ENCODE assay signal across 13 cellular contexts in genomic region chr10:43224321-43224720, GRCh38. TPM values are rescaled to one million over a fixed set of nuclear protein-coding genes. Genes with fewer than 3 reads are reported as not detected.
DNase-seq lines count a peak whose midpoint lies in the region; ATAC-seq and TF ChIP-seq lines count a peak whose summit lies in the region.
"Had no signal": no experiment of that assay in that cellular context is flagged by ENCODE, and none has a peak within 500 bp of the region (broad histone marks: within the 10 kb centered on the region; RNA-seq: fewer than 3 reads in every experiment).

No MANE protein-coding gene starts in this region.

- H3K27ac Mint-ChIP-seq in immature natural killer cell (peak overlapping the region in 5 of 6 donors; percentile 3 to 88 (median 25)), nephron (peak overlapping the region in 2 of 3 experiments; percentile 41 to 54)
- no peak overlapping the region for H3K27ac Mint-ChIP-seq in activated naive CD8-positive, alpha-beta T cell treated with anti-CD3 and anti-CD28 coated beads for 36 hours
- H3K27ac Mint-ChIP-seq: CD14-positive monocyte, HFFc6 had no signal

- TF ChIP-seq CTCF in nephron (IDR thresholded peaks at IDR 0.05; ENCODE audit: unreplicated experiment in 3 of 3), result no peak

- H3K36me3 Mint-ChIP-seq in immature natural killer cell (peaks cover 0 to 8% (median 3%) of the 10 kb centered on the region in 3 donors), nephron (ENCODE audit: low read depth) (no peaks in the 10 kb centered on the region)
- H3K36me3 Mint-ChIP-seq in activated naive CD8-positive, alpha-beta T cell treated with anti-CD3 and anti-CD28 coated beads for 36 hours, result no peaks in the 10 kb centered on the region
- H3K36me3 Mint-ChIP-seq: CD14-positive monocyte; CD8-positive, alpha-beta T cell had no signal

- H3K4me1 Mint-ChIP-seq in immature natural killer cell (peaks cover 45 to 69% of the 10 kb centered on the region in 2 donors), nephron (peaks cover 4% of the 10 kb centered on the region)
- H3K4me1 Mint-ChIP-seq in activated naive CD8-positive, alpha-beta T cell treated with anti-CD3 and anti-CD28 coated beads for 36 hours, result peaks cover 14% of the 10 kb centered on the region

- DNase-seq in HT-29 (ENCODE audit: low spot score), result peak; percentile 7
- DNase-seq in immature natural killer cell, result no peak
- DNase-seq in activated naive CD8-positive, alpha-beta T cell treated with anti-CD3 and anti-CD28 coated beads for 36 hours, result no peak
- no peak for DNase-seq in stimulated activated CD8-positive, alpha-beta memory T cell treated with anti-CD3 and anti-CD28 coated beads, Interleukin-4, amount 100 ng/mL, for 48 hours
- DNase-seq: Caco-2; CD8-positive, alpha-beta T cell; DMS53; GF-D8; HFFc6 had no signal

- H3K9me3 Mint-ChIP-seq in immature natural killer cell (no peaks in the 10 kb centered on the region), nephron (no peaks in the 10 kb centered on the region)
- no peaks in the 10 kb centered on the region for H3K9me3 Mint-ChIP-seq in activated naive CD8-positive, alpha-beta T cell treated with anti-CD3 and anti-CD28 coated beads for 36 hours
- H3K9me3 Mint-ChIP-seq: CD8-positive, alpha-beta T cell; HFFc6 had no signal

- ATAC-seq in HG03460 (IDR thresholded peaks at IDR 0.05; ENCODE audit: unreplicated experiment), result no peak
- ATAC-seq: A549; CD8-positive, alpha-beta T cell had no signal

- H3K27me3 Mint-ChIP-seq in immature natural killer cell (ENCODE audit: low read depth in 3 of 3) (peaks cover 0 to 12% (median 7%) of the 10 kb centered on the region in 3 donors), nephron (ENCODE audit: low read depth) (peaks cover 55% of the 10 kb centered on the region)
- peaks cover 17% of the 10 kb centered on the region for H3K27me3 Mint-ChIP-seq in activated naive CD8-positive, alpha-beta T cell treated with anti-CD3 and anti-CD28 coated beads for 36 hours

- no peak overlapping the region for H3K4me3 Mint-ChIP-seq in immature natural killer cell
- H3K4me3 Mint-ChIP-seq in nephron, result no peak overlapping the region
- H3K4me3 Mint-ChIP-seq in activated naive CD8-positive, alpha-beta T cell treated with anti-CD3 and anti-CD28 coated beads for 36 hours, result no peak overlapping the region
- H3K4me3 Mint-ChIP-seq: CD14-positive monocyte; CD8-positive, alpha-beta T cell; HFFc6 had no signal

RNA-seq across cellular contexts. Expression of gene RASGEF1A, which starts 42.5 kb away (rescaled TPM):
- not detected in 2 replicates for total RNA-seq in HT-29 (2014; rRNA removed; shearing (Covaris generic))
- polyA plus RNA-seq in immature natural killer cell, result 10 to 100 TPM in 1 of 3 donors, 1 to 10 TPM in 2; 4.4 to 11.6 (median 5.6) TPM
- total RNA-seq in activated naive CD8-positive, alpha-beta T cell treated with anti-CD3 and anti-CD28 coated beads for 36 hours, result under 1 TPM; 0.40 to 0.45 TPM
- total RNA-seq: HFFc6 had no signal
